32 cellular contexts compared by ENCODE assay signal in genomic region chr11:19882356-19882755, GRCh38.
"Had no signal": no experiment of that assay in that cellular context is flagged by ENCODE, and none has a peak within 500 bp of the region (broad histone marks: within the 10 kb centered on the region; RNA-seq: fewer than 3 reads in every experiment).

No MANE protein-coding gene starts in this region.

- DNase-seq: activated B cell treated with CpG ODN at 0.5 μM for 24 hours; activated CD4-positive, alpha-beta memory T cell treated with anti-CD3 and anti-CD28 coated beads for 36 hours; activated CD4-positive, alpha-beta T cell treated with anti-CD3 and anti-CD28 coated beads for 4 hours; activated CD4-positive, alpha-beta T cell treated with anti-CD3 and anti-CD28 coated beads, Interleukin-2, amount 10 ng/mL, durations not matched to agents 24 days and 14 days; activated CD4-positive, alpha-beta T cell treated with anti-CD3 and anti-CD28 coated beads, Interleukin-2, amount 50 U/mL, for 1 hour; activated CD4-positive, alpha-beta T cell treated with anti-CD3 and anti-CD28 coated beads, Interleukin-2, amount 50 U/mL, for 4 hours; activated CD4-positive, CD25-positive, alpha-beta regulatory T cell treated with anti-CD3 and anti-CD28 coated beads, Interleukin-2, amount 50 U/mL, for 72 hours; activated CD8-positive, alpha-beta memory T cell treated with anti-CD3 and anti-CD28 coated beads, Interleukin-2, amount 50 U/mL, for 4 hours; activated CD8-positive, alpha-beta T cell treated with anti-CD3 and anti-CD28 coated beads for 36 hours; activated effector memory CD4-positive, alpha-beta T cell treated with anti-CD3 and anti-CD28 coated beads, Interleukin-2, amount 50 U/mL, for 16 hours; activated gamma-delta T cell treated with Interleukin-2 at 50 U/mL for 16 hours; activated naive CD4-positive, alpha-beta T cell; activated naive CD4-positive, alpha-beta T cell treated with anti-CD3 and anti-CD28 coated beads for 36 hours; activated naive CD4-positive, alpha-beta T cell treated with anti-CD3 and anti-CD28 coated beads, Interleukin-2, amount 50 U/mL, for 16 hours; activated naive CD8-positive, alpha-beta T cell treated with anti-CD3 and anti-CD28 coated beads for 36 hours; activated T-cell treated with anti-CD3 and anti-CD28 coated beads for 4 hours; activated T-cell treated with anti-CD3 and anti-CD28 coated beads, Interleukin-2, amount 50 U/mL, for 1 hour; activated T-cell treated with anti-CD3 and anti-CD28 coated beads, Interleukin-2, amount 50 U/mL, for 4 hours; activated T-cell treated with anti-CD3 and anti-CD28 coated beads, Interleukin-2, amount 50 U/mL, for 72 hours; adrenal gland; amniotic stem cell; aorta; body of pancreas; brain microvascular endothelial cell; central memory CD4-positive, alpha-beta T cell; T-helper 1 cell had no signal

- H3K27ac ChIP-seq: adrenal gland, body of pancreas, brain microvascular endothelial cell, breast epithelium, VCaP had no signal

- FAIRE-seq: astrocyte, TTC549 had no signal

- ATAC-seq: activated CD8-positive, alpha-beta T cell treated with anti-CD3 and anti-CD28 coated beads for 36 hours; activated naive CD4-positive, alpha-beta T cell treated with anti-CD3 and anti-CD28 coated beads, Interleukin-2, amount 50 U/mL, for 72 hours; activated T-cell treated with anti-CD3 and anti-CD28 coated beads, Interleukin-2, amount 50 U/mL, for 4 hours; activated T-cell treated with anti-CD3 and anti-CD28 coated beads, Interleukin-2, amount 50 U/mL, for 72 hours; activated T-helper 17 cell treated with anti-CD3 and anti-CD28 coated beads, Interleukin-2, amount 50 U/mL, for 72 hours; body of pancreas had no signal

- H3K36me3 ChIP-seq: adrenal gland, breast epithelium had no signal

- H3K4me1 ChIP-seq: adrenal gland, body of pancreas, breast epithelium had no signal

- H3K9me3 ChIP-seq: adrenal gland, body of pancreas, breast epithelium had no signal

- H3K4me3 ChIP-seq: adrenal gland, body of pancreas, breast epithelium had no signal

- H3K27me3 ChIP-seq: adrenal gland, body of pancreas, brain microvascular endothelial cell, breast epithelium had no signal
